18 cellular contexts compared by ENCODE assay signal in the genomic region with DNA sequence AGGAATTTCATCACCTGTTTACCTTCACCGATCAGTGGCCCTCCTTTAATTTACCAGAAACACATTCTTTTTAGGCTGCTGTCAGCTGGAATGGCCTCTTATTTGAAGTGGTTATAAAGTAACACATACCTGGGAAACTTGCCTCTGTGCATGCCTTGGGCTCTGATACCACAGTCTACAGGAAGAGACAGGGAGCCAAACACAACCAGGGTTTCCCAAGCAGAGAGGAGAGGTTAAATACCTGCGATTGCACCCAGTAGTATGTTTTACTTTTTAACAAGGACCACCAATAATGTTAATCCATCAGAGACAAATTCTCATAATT.
A peak's percentile ranks its signal among the peaks of the same experiment; 100 is the strongest.
DNase-seq lines count a peak whose midpoint lies in the region; ATAC-seq and TF ChIP-seq lines count a peak whose summit lies in the region.
"Had no signal": no experiment of that assay in that cellular context is flagged by ENCODE, and none has a peak within 500 bp of the region (broad histone marks: within the 10 kb centered on the region; RNA-seq: fewer than 3 reads in every experiment).

No MANE protein-coding gene starts in this region.

- H3K9me2 ChIP-seq in GM23338 (ENCODE audit: insufficient read depth) (no peaks in the 10 kb centered on the region), hepatocyte (replicated peaks; ENCODE audit: insufficient read depth) (no peaks in the 10 kb centered on the region)

- no peaks in the 10 kb centered on the region for H3K79me2 ChIP-seq in GM23338 (replicated peaks; ENCODE audit: insufficient read depth)
- no peaks in the 10 kb centered on the region for H3K79me2 ChIP-seq in mesendoderm (ENCODE audit: control insufficient read depth, insufficient read depth, low read length)
- H3K79me2 ChIP-seq in hepatocyte: no peaks in the 10 kb centered on the region

- DNase-seq in GM23338 (ENCODE audit: low spot score): no peak
- peak; percentile 81 for DNase-seq in islet precursor cell
- peak; percentile 38 for DNase-seq in mesendoderm
- DNase-seq in renal cortical epithelial cell (ENCODE audit: low read depth): peak; percentile 1
- DNase-seq in NCI-H1105 treated with DMSO at 0.1 percent for 48 hours (lab: John Stamatoyannopoulos, UW): no peak
- DNase-seq in hepatocyte (ENCODE audit: low spot score): no peak
- DNase-seq in naive thymus-derived CD8-positive, alpha-beta T cell: no peak
- DNase-seq: 8988T; Calu3; CD4-positive, alpha-beta memory T cell; DND-41; EL had no signal

- no peaks in the 10 kb centered on the region for H3K9me3 Mint-ChIP-seq in GM23338
- peaks cover 0 to 15% (median 0%) of the 10 kb centered on the region in 9 donors for H3K9me3 Mint-ChIP-seq in naive thymus-derived CD8-positive, alpha-beta T cell

- H3K79me1 ChIP-seq in mesendoderm (ENCODE audit: low read length): no peaks in the 10 kb centered on the region

- no peaks in the 10 kb centered on the region for H3K4me1 ChIP-seq in GM23338 (ENCODE audit: insufficient read depth)
- H3K4me1 ChIP-seq in mesendoderm (ENCODE audit: control insufficient read depth, low read depth, low read length): peaks cover 2% of the 10 kb centered on the region
- no peaks in the 10 kb centered on the region for H3K4me1 ChIP-seq in hepatocyte (ENCODE audit: insufficient read depth)
- H3K4me1 ChIP-seq: BLaER1, HAP-1 had no signal

- no peak overlapping the region for H3K4ac ChIP-seq in mesendoderm (ENCODE audit: low read depth, low read length)

- no peak overlapping the region for H3K56ac ChIP-seq in mesendoderm (ENCODE audit: low read length)

- H4K20me1 ChIP-seq in GM23338 (replicated peaks; ENCODE audit: insufficient read depth): no peaks in the 10 kb centered on the region
- no peaks in the 10 kb centered on the region for H4K20me1 ChIP-seq in hepatocyte (ENCODE audit: insufficient read depth, poor library complexity, severe bottlenecking)
- H4K20me1 ChIP-seq: BLaER1 had no signal

- H2AFZ ChIP-seq in GM23338 (peak overlapping the region; percentile 70), hepatocyte (no peak overlapping the region)

- peaks cover 9% of the 10 kb centered on the region for H3K4me1 Mint-ChIP-seq in GM23338
- no peaks in the 10 kb centered on the region for H3K4me1 Mint-ChIP-seq in naive thymus-derived CD8-positive, alpha-beta T cell
- H3K4me1 Mint-ChIP-seq: CD14-positive monocyte; CD4-positive, alpha-beta memory T cell had no signal

- no CpG with 5 or more reads among the region's 2 CpGs for WGBS in mesendoderm (ENCODE audit: extremely low coverage, insufficient coverage, low lambda C conversion rate)
- 40% methylated on average over 2 of the region's 2 CpGs for WGBS in hepatocyte (ENCODE audit: low lambda C conversion rate, missing lambda C conversion rate)

- ATAC-seq in GM23338 (peak; percentile 21), HG02840 (IDR thresholded peaks at IDR 0.05; ENCODE audit: low FRiP score, unreplicated experiment) (no peak)
- ATAC-seq in naive thymus-derived CD8-positive, alpha-beta T cell: no peak
- ATAC-seq: GM12878 had no signal

- POLR2A ChIA-PET in naive thymus-derived CD8-positive, alpha-beta T cell (lab: Charles Lee): no interaction called here

- H3K9ac ChIP-seq in mesendoderm (ENCODE audit: low read length): no peak overlapping the region
- H3K9ac ChIP-seq: BLaER1 had no signal

- H3K4me3 Mint-ChIP-seq in GM23338: no peak overlapping the region
- no peak overlapping the region for H3K4me3 Mint-ChIP-seq in naive thymus-derived CD8-positive, alpha-beta T cell
- H3K4me3 Mint-ChIP-seq: CD14-positive monocyte; CD4-positive, alpha-beta memory T cell had no signal

- no peaks in the 10 kb centered on the region for H3K27me3 ChIP-seq in GM23338 (ENCODE audit: insufficient read depth)
- H3K27me3 ChIP-seq in mesendoderm (ENCODE audit: insufficient read depth, low read length, poor library complexity): no peaks in the 10 kb centered on the region
- H3K27me3 ChIP-seq in hepatocyte: no peaks in the 10 kb centered on the region
- H3K27me3 ChIP-seq: BLaER1 had no signal

- H3K36me3 Mint-ChIP-seq in GM23338 (ENCODE audit: low read depth): no peaks in the 10 kb centered on the region
- H3K36me3 Mint-ChIP-seq in naive thymus-derived CD8-positive, alpha-beta T cell: no peaks in the 10 kb centered on the region
- H3K36me3 Mint-ChIP-seq: CD14-positive monocyte; CD4-positive, alpha-beta memory T cell had no signal

- no peak overlapping the region for H3K27ac Mint-ChIP-seq in GM23338
- no peak overlapping the region for H3K27ac Mint-ChIP-seq in naive thymus-derived CD8-positive, alpha-beta T cell
- H3K27ac Mint-ChIP-seq: CD14-positive monocyte; CD4-positive, alpha-beta memory T cell had no signal

- no peak overlapping the region for H2BK15ac ChIP-seq in mesendoderm (replicated peaks; ENCODE audit: low read depth)

- H4K5ac ChIP-seq in mesendoderm (ENCODE audit: low read length): no peak overlapping the region

- H3K18ac ChIP-seq in mesendoderm (ENCODE audit: low read length): no peak overlapping the region

- no peaks in the 10 kb centered on the region for H3F3A ChIP-seq in GM23338 (replicated peaks; ENCODE audit: low read depth)

- no peak overlapping the region for H3K4me2 ChIP-seq in GM23338
- H3K4me2 ChIP-seq in mesendoderm (ENCODE audit: low read length): no peak overlapping the region
- H3K4me2 ChIP-seq in hepatocyte: no peak overlapping the region
- H3K4me2 ChIP-seq: BLaER1 had no signal

- H2BK5ac ChIP-seq in mesendoderm (ENCODE audit: low read length): no peak overlapping the region

- H4K8ac ChIP-seq in mesendoderm (ENCODE audit: low read depth, low read length): no peak overlapping the region

- H3K4me3 ChIP-seq in GM23338: no peak overlapping the region
- no peak overlapping the region for H3K4me3 ChIP-seq in mesendoderm (ENCODE audit: low read length)
- H3K4me3 ChIP-seq in hepatocyte: no peak overlapping the region
- H3K4me3 ChIP-seq: BLaER1, GM12878, HAP-1 had no signal

- H2BK120ac ChIP-seq in mesendoderm (ENCODE audit: low read depth, low read length): no peak overlapping the region

- H3K36me3 ChIP-seq in GM23338 (ENCODE audit: insufficient read depth) (no peaks in the 10 kb centered on the region), mesendoderm (ENCODE audit: control insufficient read depth, insufficient read depth, low read length) (no peaks in the 10 kb centered on the region), hepatocyte (replicated peaks; ENCODE audit: insufficient read depth, low read depth) (no peaks in the 10 kb centered on the region)
- H3K36me3 ChIP-seq: BLaER1, HAP-1 had no signal

- H2AK5ac ChIP-seq in mesendoderm (ENCODE audit: low read length): no peak overlapping the region

- H3K23ac ChIP-seq in mesendoderm (ENCODE audit: low read length): no peak overlapping the region

- H3K27ac ChIP-seq in GM23338 (ENCODE audit: low read depth) (no peak overlapping the region), mesendoderm (ENCODE audit: low read depth, low read length) (no peak overlapping the region), hepatocyte (no peak overlapping the region)
- H3K27ac ChIP-seq: BLaER1, HL-60 had no signal

- TF ChIP-seq CTCF in GM23338 (conservative IDR thresholded peaks at IDR 0.05; ENCODE audit: low read depth in 2 of 2) (no peak), hepatocyte (IDR thresholded peaks at IDR 0.05; ENCODE audit: poor library complexity) (no peak)

- no peaks in the 10 kb centered on the region for H3K27me3 Mint-ChIP-seq in GM23338 (ENCODE audit: insufficient read depth, low read depth, poor library complexity)
- peaks cover 6 to 35% (median 13%) of the 10 kb centered on the region in 5 donors for H3K27me3 Mint-ChIP-seq in naive thymus-derived CD8-positive, alpha-beta T cell

- no peaks in the 10 kb centered on the region for H3K9me3 ChIP-seq in hepatocyte (ENCODE audit: low read depth)
- H3K9me3 ChIP-seq: HAP-1 had no signal

TF ChIP-seq in GM23338, 12 proteins besides CTCF, POLR2A, EP300 and RAD21 (continues in another document):
- TF ChIP-seq ZNF114 (CRISPR knock-in tag; IDR thresholded peaks at IDR 0.05): no peak
- TF ChIP-seq REST (IDR thresholded peaks at IDR 0.05; ENCODE audit: unreplicated experiment): no peak
- TF ChIP-seq NANOG (IDR thresholded peaks at IDR 0.05; ENCODE audit: borderline replicate concordance): no peak
- no peak for TF ChIP-seq STAT1 (IDR thresholded peaks at IDR 0.05; ENCODE audit: unreplicated experiment)
- TF ChIP-seq JUNB (IDR thresholded peaks at IDR 0.05; ENCODE audit: unreplicated experiment): no peak
- no peak for TF ChIP-seq POLR2AphosphoS5 (IDR thresholded peaks at IDR 0.05; ENCODE audit: low read depth)
- no peak for TF ChIP-seq ZNF331 (CRISPR knock-in tag; IDR thresholded peaks at IDR 0.05; ENCODE audit: low read depth)
- TF ChIP-seq EZH2phosphoT487 (IDR thresholded peaks at IDR 0.05; ENCODE audit: unreplicated experiment): no peak

Comparison
In these comparisons a context has a peak if more than half of its experiments do, and no peak if none do; other contexts are left out.
1. DNase-seq: peak in islet precursor cell (single experiment), mesendoderm (single experiment) and renal cortical epithelial cell (single experiment); none in GM23338 (single experiment), NCI-H1105 treated with DMSO at 0.1 percent for 48 hours (single experiment), hepatocyte (single experiment) and naive thymus-derived CD8-positive, alpha-beta T cell (0 of 10).